ENCODE assay signal across 2 cellular contexts in genomic region chr9:3513265-3513818, GRCh38.
TF ChIP-seq lines count a peak whose summit lies in the region.

No MANE protein-coding gene starts in this region.

TF ChIP-seq in HCT116, 20 proteins besides CTCF, POLR2A, EP300 and RAD21:
- TF ChIP-seq ZBTB33 (IDR thresholded peaks at IDR 0.05; ENCODE audit: extremely low read depth, insufficient replicate concordance, low read length) = no peak
- TF ChIP-seq ATF3 (IDR thresholded peaks at IDR 0.05) = no peak
- TF ChIP-seq ELF1 (IDR thresholded peaks at IDR 0.05; ENCODE audit: borderline replicate concordance, low read depth) = no peak
- no peak for TF ChIP-seq JUND (IDR thresholded peaks at IDR 0.05)
- TF ChIP-seq YY1 (IDR thresholded peaks at IDR 0.05; ENCODE audit: extremely low read depth, insufficient replicate concordance, low read depth, low read length) = no peak
- no peak for TF ChIP-seq CBX3 (IDR thresholded peaks at IDR 0.05; ENCODE audit: low read depth)
- no peak for TF ChIP-seq REST (IDR thresholded peaks at IDR 0.05; ENCODE audit: low read depth)
- no peak for TF ChIP-seq SIN3A (IDR thresholded peaks at IDR 0.05; ENCODE audit: low read depth)
- TF ChIP-seq ZFX (IDR thresholded peaks at IDR 0.05) = no peak
- TF ChIP-seq MAX (IDR thresholded peaks at IDR 0.05) = no peak
- TF ChIP-seq CEBPB (IDR thresholded peaks at IDR 0.05; ENCODE audit: low read depth) = no peak

TF ChIP-seq in GM12878, 131 proteins besides CTCF, POLR2A, EP300 and RAD21:
- TF ChIP-seq ZBTB11 (CRISPR knock-in tag; IDR thresholded peaks at IDR 0.05) (no peak), BACH1 (IDR thresholded peaks at IDR 0.05; ENCODE audit: borderline replicate concordance) (no peak), SKIL (IDR thresholded peaks at IDR 0.05; ENCODE audit: low read depth, poor library complexity, severe bottlenecking) (no peak), ZNF24 (IDR thresholded peaks at IDR 0.05) (no peak), PRDM15 (CRISPR knock-in tag; IDR thresholded peaks at IDR 0.05) (no peak), TCF7 (IDR thresholded peaks at IDR 0.05; ENCODE audit: borderline replicate concordance) (no peak), PAX8 (IDR thresholded peaks at IDR 0.05) (no peak), USF1 (IDR thresholded peaks at IDR 0.05; ENCODE audit: borderline replicate concordance, extremely low read length, insufficient read depth, low read depth, low read length) (no peak), FOXK2 (IDR thresholded peaks at IDR 0.05) (no peak), TARDBP (IDR thresholded peaks at IDR 0.05; ENCODE audit: borderline replicate concordance) (no peak), CBX3 (IDR thresholded peaks at IDR 0.05; ENCODE audit: borderline replicate concordance, low read depth) (no peak), BRCA1 (IDR thresholded peaks at IDR 0.05; ENCODE audit: low read depth, low read length) (no peak), ELK1 (IDR thresholded peaks at IDR 0.05; ENCODE audit: low read depth, low read length) (no peak), TAF1 (IDR thresholded peaks at IDR 0.05; ENCODE audit: borderline replicate concordance, low read depth, low read length) (no peak), REST (IDR thresholded peaks at IDR 0.05; ENCODE audit: low read depth, low read length) (no peak), E4F1 (IDR thresholded peaks at IDR 0.05; ENCODE audit: borderline replicate concordance, partially characterized antibody) (no peak), SIX5 (IDR thresholded peaks at IDR 0.05; ENCODE audit: low read depth, low read length, severe bottlenecking) (no peak), JUND (IDR thresholded peaks at IDR 0.05; ENCODE audit: low read depth, low read length) (no peak)
